Comparison of ENCODE assay signal across 8 cellular contexts in genomic region chr19:41310031-41310831, GRCh38. TPM values are rescaled to one million over a fixed set of nuclear protein-coding genes. Genes with fewer than 3 reads are reported as not detected.
A peak's percentile ranks its signal among the peaks of the same experiment; 100 is the strongest.
DNase-seq lines count a peak whose midpoint lies in the region; ATAC-seq, FAIRE-seq and TF ChIP-seq lines count a peak whose summit lies in the region.

Gene CCDC97 (plus strand): TSS chr19:41310172. CDS start chr19:41310311, 139 bp downstream.

- CTCF ChIA-PET in Panc1 (lab: Charles Lee), result no interaction called here

- in situ Hi-C loops in Panc1 (cut with HindIII; ENCODE audit: low pct_unique_long_range_greater_than_20kb, low sequenced_read_pairs), result no loop called here

- DNase-seq in D721Med (ENCODE audit: insufficient read length, low spot score), result peak; percentile 79
- DNase-seq in Jurkat, Clone E6-1 (ENCODE audit: low read depth, low spot score), result peak; percentile 86
- DNase-seq in Panc1 (ENCODE audit: low read depth, low spot score), result no peak
- DNase-seq in activated T-cell treated with anti-CD3 and anti-CD28 coated beads, Interleukin-2, amount 50 U/mL, for 48 hours, result peak; percentile 94
- peak; percentile 97 for DNase-seq in esophagus muscularis mucosa (ENCODE audit: extremely low spot score)
- peak; percentile 91 for DNase-seq in myocyte (ENCODE audit: low read depth)
- peak; percentile 92 to 95 for DNase-seq in stimulated activated effector memory CD8-positive, alpha-beta T cell treated with anti-CD3 and anti-CD28 coated beads, Interleukin-12 subunit alpha, Interleukin-12 subunit beta, amount 100 ng/mL, for 72 hours (ENCODE audit: low spot score in 2 of 2)

- ATAC-seq in GM21515 (IDR thresholded peaks at IDR 0.05; ENCODE audit: unreplicated experiment), result peak; percentile 53
- peak; percentile 79 for ATAC-seq in Panc1
- peak; percentile 77 for ATAC-seq in stimulated activated effector memory CD8-positive, alpha-beta T cell treated with anti-CD3 and anti-CD28 coated beads, Interleukin-12 subunit alpha, Interleukin-12 subunit beta, amount 100 ng/mL, for 72 hours

- TF ChIP-seq EP300 in esophagus muscularis mucosa (IDR thresholded peaks at IDR 0.05), result no peak

- H3K4me1 ChIP-seq in Panc1 (ENCODE audit: control insufficient read depth, insufficient read depth, low read length), result peaks cover 15% of the 10 kb centered on the region
- H3K4me1 ChIP-seq in esophagus muscularis mucosa, result peaks cover 30 to 50% (median 42%) of the 10 kb centered on the region in 4 donors

- POLR2A ChIA-PET in Panc1 (lab: Charles Lee), result no interaction called here

- H3K27ac ChIP-seq in Panc1 (ENCODE audit: low read length), result peak within 1 kb of the TSS; percentile 89
- H3K27ac ChIP-seq in esophagus muscularis mucosa (replicated peaks in 1 of 4), result peak within 1 kb of the TSS; percentile 88 to 98 (median 95)

- intact Hi-C loops in Panc1 (cut with micrococcal nuclease; ENCODE audit: unreplicated experiment) (no loop called here), esophagus muscularis mucosa (cut with DNase I) (no loop called here)

- H3K36me3 ChIP-seq in Panc1 (ENCODE audit: control insufficient read depth, insufficient read depth, low read length) (peaks cover 2% of the 10 kb centered on the region; the same call in 1 of the 2 replicates), esophagus muscularis mucosa (peaks cover 24 to 58% (median 50%) of the 10 kb centered on the region in 4 donors)

- TF ChIP-seq POLR2A in esophagus muscularis mucosa (IDR thresholded peaks at IDR 0.05; ENCODE audit: low read depth), result peak; percentile 33

- 0% methylated on average over 15 of the region's 47 CpGs for WGBS in esophagus muscularis mucosa

- H3K4me1 Mint-ChIP-seq in stimulated activated effector memory CD8-positive, alpha-beta T cell treated with anti-CD3 and anti-CD28 coated beads, Interleukin-12 subunit alpha, Interleukin-12 subunit beta, amount 100 ng/mL, for 72 hours, result peaks cover 80% of the 10 kb centered on the region

- peaks cover 97% of the 10 kb centered on the region for H3K36me3 Mint-ChIP-seq in stimulated activated effector memory CD8-positive, alpha-beta T cell treated with anti-CD3 and anti-CD28 coated beads, Interleukin-12 subunit alpha, Interleukin-12 subunit beta, amount 100 ng/mL, for 72 hours

- FAIRE-seq in D721Med (lab: Jason Lieb, UNC), result no peak

- TSS peak; percentile 79 for BruUV-seq in Panc1 (replicated peaks; lab: Mats Ljungman, UMichigan)

- TF ChIP-seq CTCF in D721Med (IDR thresholded peaks at IDR 0.05; ENCODE audit: insufficient read depth, missing control alignments) (no peak), Panc1 (IDR thresholded peaks at IDR 0.05) (no peak), esophagus muscularis mucosa (IDR thresholded peaks at IDR 0.05) (peak in 1 of 3 experiments; percentile 25)

- no peaks in the 10 kb centered on the region for H3K9me3 ChIP-seq in Panc1 (ENCODE audit: control insufficient read depth, insufficient read depth, low read depth, low read length)
- no peaks in the 10 kb centered on the region for H3K9me3 ChIP-seq in esophagus muscularis mucosa

- H3K4me3 ChIP-seq in Jurkat, Clone E6-1 (ENCODE audit: low read length), result peak within 1 kb of the TSS; percentile 95
- H3K4me3 ChIP-seq in Panc1 (ENCODE audit: low read depth in 2 of 2, low read length in 2 of 2) (peak within 1 kb of the TSS; percentile 63 to 75), esophagus muscularis mucosa (peak within 1 kb of the TSS; percentile 74 to 94 (median 78))

- H3K4me3 Mint-ChIP-seq in stimulated activated effector memory CD8-positive, alpha-beta T cell treated with anti-CD3 and anti-CD28 coated beads, Interleukin-12 subunit alpha, Interleukin-12 subunit beta, amount 100 ng/mL, for 72 hours, result peak within 1 kb of the TSS; percentile 88

- no peaks in the 10 kb centered on the region for H3K27me3 ChIP-seq in Panc1 (ENCODE audit: control insufficient read depth, insufficient read depth, low read length)
- H3K27me3 ChIP-seq in esophagus muscularis mucosa, result no peaks in the 10 kb centered on the region

- H3K9me3 Mint-ChIP-seq in stimulated activated effector memory CD8-positive, alpha-beta T cell treated with anti-CD3 and anti-CD28 coated beads, Interleukin-12 subunit alpha, Interleukin-12 subunit beta, amount 100 ng/mL, for 72 hours, result no peaks in the 10 kb centered on the region

- H3K27ac Mint-ChIP-seq in stimulated activated effector memory CD8-positive, alpha-beta T cell treated with anti-CD3 and anti-CD28 coated beads, Interleukin-12 subunit alpha, Interleukin-12 subunit beta, amount 100 ng/mL, for 72 hours, result peak within 1 kb of the TSS; percentile 99

RNA-seq across cellular contexts. Expression of gene CCDC97, which starts in this region (rescaled TPM):
- polyA plus RNA-seq in Jurkat, Clone E6-1 (2012; ENCODE audit: insufficient read depth, insufficient read length), result 25.3 TPM
- total RNA-seq in Panc1 (2021; ENCODE audit: unreplicated experiment) (25.5 TPM), esophagus muscularis mucosa (10 to 100 TPM; 11.6 to 21.2 (median 14.8) TPM), myocyte (16.0 and 17.4 TPM in 2 replicates)
- polyA plus RNA-seq in Panc1 (2012; ENCODE audit: insufficient read length), result 23.1 TPM
- polyA plus RNA-seq in myocyte (2012), result 19.4 TPM
